In genomic region chr1:22805672-22806038, GRCh38 we compare ENCODE assay signal across 23 cellular contexts.
DNase-seq lines count a peak whose midpoint lies in the region; ATAC-seq and TF ChIP-seq lines count a peak whose summit lies in the region.
"Had no signal": no experiment of that assay in that cellular context is flagged by ENCODE, and none has a peak within 500 bp of the region (broad histone marks: within the 10 kb centered on the region; RNA-seq: fewer than 3 reads in every experiment).

No MANE protein-coding gene starts in this region.

- H2BK120ac ChIP-seq in mesendoderm (ENCODE audit: low read depth, low read length) = no peak overlapping the region

- H3K4me1 ChIP-seq in mesendoderm (ENCODE audit: control insufficient read depth, low read depth, low read length) = no peaks in the 10 kb centered on the region
- H3K4me1 ChIP-seq: BE2C had no signal

- H3K23ac ChIP-seq in mesendoderm (ENCODE audit: low read length) = no peak overlapping the region

- no CpG with 5 or more reads among the region's 4 CpGs for WGBS in mesendoderm (ENCODE audit: extremely low coverage, insufficient coverage, low lambda C conversion rate)

- no peaks in the 10 kb centered on the region for H3K4me1 Mint-ChIP-seq in activated naive CD4-positive, alpha-beta T cell treated with anti-CD3 and anti-CD28 coated beads, Interleukin-2, amount 10 ng/mL, durations not matched to agents 7 days and 5 days
- peaks cover 33% of the 10 kb centered on the region for H3K4me1 Mint-ChIP-seq in WTC11
- no peaks in the 10 kb centered on the region for H3K4me1 Mint-ChIP-seq in T-helper 17 cell
- H3K4me1 Mint-ChIP-seq: activated CD4-positive, alpha-beta T cell treated with anti-CD3 and anti-CD28 coated beads for 36 hours had no signal

- no peak for TF ChIP-seq POLR2A in GM18505 (IDR thresholded peaks at IDR 0.05; ENCODE audit: borderline replicate concordance, extremely low read depth, insufficient read depth, insufficient read length)

- H2AK5ac ChIP-seq in mesendoderm (ENCODE audit: low read length) = no peak overlapping the region

- H3K56ac ChIP-seq in mesendoderm (ENCODE audit: low read length) = peak overlapping the region; percentile 25

- H3K27me3 ChIP-seq in mesendoderm (ENCODE audit: insufficient read depth, low read length, poor library complexity) = no peaks in the 10 kb centered on the region
- H3K27me3 ChIP-seq: BE2C, cardiac muscle cell, neutrophil had no signal

- peak overlapping the region; percentile 45 for H3K27ac Mint-ChIP-seq in activated naive CD4-positive, alpha-beta T cell treated with anti-CD3 and anti-CD28 coated beads, Interleukin-2, amount 10 ng/mL, durations not matched to agents 7 days and 5 days
- H3K27ac Mint-ChIP-seq in activated naive CD4-positive, alpha-beta T cell treated with anti-CD3 and anti-CD28 coated beads, Interleukin-2, amount 50 U/mL, for 72 hours = no peak overlapping the region
- H3K27ac Mint-ChIP-seq in WTC11 = peak overlapping the region; percentile 6; the same call in 1 of the 2 replicates
- H3K27ac Mint-ChIP-seq in T-helper 17 cell = no peak overlapping the region
- H3K27ac Mint-ChIP-seq: activated CD4-positive, alpha-beta T cell treated with anti-CD3 and anti-CD28 coated beads for 36 hours; T-helper 1 cell treated with Interleukin-12 subunit alpha and Interleukin-12 subunit beta and Interleukin-4 antibody, amounts not matched to agents 30 μg/mL and 1 μg/mL, for 36 hours had no signal

- H2BK15ac ChIP-seq in mesendoderm (replicated peaks; ENCODE audit: low read depth) = no peak overlapping the region

- H4K8ac ChIP-seq in mesendoderm (ENCODE audit: low read depth, low read length) = no peak overlapping the region

- DNase-seq in activated naive CD4-positive, alpha-beta T cell treated with anti-CD3 and anti-CD28 coated beads, Interleukin-2, amount 10 ng/mL, durations not matched to agents 7 days and 5 days = no peak
- DNase-seq in activated naive CD4-positive, alpha-beta T cell treated with anti-CD3 and anti-CD28 coated beads, Interleukin-2, amount 50 U/mL, for 72 hours (ENCODE audit: low spot score in 2 of 2) = no peak
- DNase-seq in WTC11 (ENCODE audit: low spot score) (no peak), mesendoderm (no peak), T-helper 17 cell (no peak)
- DNase-seq in stimulated activated CD8-positive, alpha-beta memory T cell treated with anti-CD3 and anti-CD28 coated beads, Interleukin-4, amount 100 ng/mL, for 48 hours = no peak
- DNase-seq: activated CD4-positive, alpha-beta T cell treated with anti-CD3 and anti-CD28 coated beads for 36 hours; activated naive CD4-positive, alpha-beta T cell; BE2C; dermis blood vessel endothelial cell; DMS79; GM23248; kidney glomerular epithelial cell; MV-4-11; NCI-H2029 treated with DMSO at 0.1 percent for 48 hours; NCI-H524 treated with DMSO at 0.1 percent for 48 hours; psoas muscle; RPMI8226 had no signal

- no peak overlapping the region for H3K4ac ChIP-seq in mesendoderm (ENCODE audit: low read depth, low read length)

- no peak overlapping the region for H4K5ac ChIP-seq in mesendoderm (ENCODE audit: low read length)

- POLR2A ChIA-PET in WTC11 (lab: Charles Lee) = interaction anchor here (0.6 to 1.0 kb wide), 3 partner anchors 17 to 21 kb away, joined by 3 read pairs; no protein-coding TSS in a partner anchor

- H3K79me2 ChIP-seq in mesendoderm (ENCODE audit: control insufficient read depth, insufficient read depth, low read length) = no peaks in the 10 kb centered on the region

- no peaks in the 10 kb centered on the region for H3K9me3 Mint-ChIP-seq in activated naive CD4-positive, alpha-beta T cell treated with anti-CD3 and anti-CD28 coated beads, Interleukin-2, amount 10 ng/mL, durations not matched to agents 7 days and 5 days
- no peaks in the 10 kb centered on the region for H3K9me3 Mint-ChIP-seq in activated naive CD4-positive, alpha-beta T cell treated with anti-CD3 and anti-CD28 coated beads, Interleukin-2, amount 50 U/mL, for 72 hours
- no peaks in the 10 kb centered on the region for H3K9me3 Mint-ChIP-seq in WTC11
- H3K9me3 Mint-ChIP-seq: T-helper 1 cell treated with Interleukin-12 subunit alpha and Interleukin-12 subunit beta and Interleukin-4 antibody, amounts not matched to agents 30 μg/mL and 1 μg/mL, for 36 hours had no signal

- no peak overlapping the region for H3K9ac ChIP-seq in mesendoderm (ENCODE audit: low read length)
- H3K9ac ChIP-seq: GM23248 had no signal

- no peaks in the 10 kb centered on the region for H3K79me1 ChIP-seq in mesendoderm (ENCODE audit: low read length)

- TF ChIP-seq CTCF in WTC11 (IDR thresholded peaks at IDR 0.05) = no peak

- ATAC-seq in activated naive CD4-positive, alpha-beta T cell treated with anti-CD3 and anti-CD28 coated beads, Interleukin-2, amount 50 U/mL, for 72 hours = no peak
- ATAC-seq in WTC11 = peak; percentile 35
- ATAC-seq in GM19324 (IDR thresholded peaks at IDR 0.05; ENCODE audit: low FRiP score, unreplicated experiment) = no peak
- ATAC-seq in GM18505 (IDR thresholded peaks at IDR 0.05; ENCODE audit: unreplicated experiment) = no peak
- no peak for ATAC-seq in T-helper 17 cell
- ATAC-seq: activated CD4-positive, alpha-beta T cell treated with anti-CD3 and anti-CD28 coated beads for 36 hours; psoas muscle had no signal

- H3K4me3 Mint-ChIP-seq in activated naive CD4-positive, alpha-beta T cell treated with anti-CD3 and anti-CD28 coated beads, Interleukin-2, amount 10 ng/mL, durations not matched to agents 7 days and 5 days = no peak overlapping the region
- no peak overlapping the region for H3K4me3 Mint-ChIP-seq in WTC11
- H3K4me3 Mint-ChIP-seq in T-helper 17 cell = no peak overlapping the region
- H3K4me3 Mint-ChIP-seq: activated CD4-positive, alpha-beta T cell treated with anti-CD3 and anti-CD28 coated beads for 36 hours; T-helper 1 cell treated with Interleukin-12 subunit alpha and Interleukin-12 subunit beta and Interleukin-4 antibody, amounts not matched to agents 30 μg/mL and 1 μg/mL, for 36 hours had no signal

- no peak overlapping the region for H3K18ac ChIP-seq in mesendoderm (ENCODE audit: low read length)

- H3K4me3 ChIP-seq in mesendoderm (ENCODE audit: low read length) = no peak overlapping the region
- H3K4me3 ChIP-seq: cardiac muscle cell, GM23248, psoas muscle had no signal

- CTCF ChIA-PET in activated naive CD4-positive, alpha-beta T cell treated with anti-CD3 and anti-CD28 coated beads, Interleukin-2, amount 10 ng/mL, durations not matched to agents 7 days and 5 days (lab: Charles Lee) = interaction anchor here (0.5 kb wide), 1 partner anchor 140 kb away, joined by 3 read pairs; no protein-coding TSS in a partner anchor
- CTCF ChIA-PET in WTC11 (lab: Charles Lee) = interaction anchor here (0.6 to 3.0 kb wide), 6 partner anchors 12 to 74 kb away, joined by 3 to 25 read pairs (median 4); no protein-coding TSS in a partner anchor

- H3K36me3 Mint-ChIP-seq in activated naive CD4-positive, alpha-beta T cell treated with anti-CD3 and anti-CD28 coated beads, Interleukin-2, amount 10 ng/mL, durations not matched to agents 7 days and 5 days = no peaks in the 10 kb centered on the region
- H3K36me3 Mint-ChIP-seq in activated naive CD4-positive, alpha-beta T cell treated with anti-CD3 and anti-CD28 coated beads, Interleukin-2, amount 50 U/mL, for 72 hours = no peaks in the 10 kb centered on the region
- H3K36me3 Mint-ChIP-seq in WTC11 (no peaks in the 10 kb centered on the region), T-helper 17 cell (ENCODE audit: low read depth) (no peaks in the 10 kb centered on the region)

- H3K4me2 ChIP-seq in mesendoderm (ENCODE audit: low read length) = no peak overlapping the region

- no peaks in the 10 kb centered on the region for H3K36me3 ChIP-seq in mesendoderm (ENCODE audit: control insufficient read depth, insufficient read depth, low read length)
- H3K36me3 ChIP-seq: BE2C, cardiac muscle cell, neutrophil had no signal

- H2BK5ac ChIP-seq in mesendoderm (ENCODE audit: low read length) = no peak overlapping the region

- H3K27me3 Mint-ChIP-seq in activated naive CD4-positive, alpha-beta T cell treated with anti-CD3 and anti-CD28 coated beads, Interleukin-2, amount 10 ng/mL, durations not matched to agents 7 days and 5 days = peaks cover 8% of the 10 kb centered on the region
- H3K27me3 Mint-ChIP-seq in WTC11 (ENCODE audit: low read depth) (no peaks in the 10 kb centered on the region), T-helper 17 cell (peaks cover 40% of the 10 kb centered on the region)
- H3K27me3 Mint-ChIP-seq: activated CD4-positive, alpha-beta T cell treated with anti-CD3 and anti-CD28 coated beads for 36 hours had no signal

- H3K9me3 ChIP-seq in T-helper 17 cell (ENCODE audit: control insufficient read depth, low read length, poor library complexity, severe bottlenecking) = no peaks in the 10 kb centered on the region
- H3K9me3 ChIP-seq: BE2C, neutrophil, psoas muscle had no signal

- H3K27ac ChIP-seq in mesendoderm (ENCODE audit: low read depth, low read length) = no peak overlapping the region
- H3K27ac ChIP-seq: cardiac muscle cell, GM23248, neutrophil, psoas muscle had no signal

TF ChIP-seq in WTC11, 78 proteins besides CTCF, POLR2A, EP300 and RAD21:
- TF ChIP-seq E2F4 (CRISPR knock-in tag; IDR thresholded peaks at IDR 0.05; ENCODE audit: borderline replicate concordance, low read depth) (no peak), ZNF416 (CRISPR knock-in tag; IDR thresholded peaks at IDR 0.05) (no peak), ZNF423 (CRISPR knock-in tag; IDR thresholded peaks at IDR 0.05) (peak; percentile 88)

Comparison
In these comparisons a context has a peak if more than half of its experiments do, and no peak if none do; other contexts are left out.
1. H3K27ac Mint-ChIP-seq: peak in activated naive CD4-positive, alpha-beta T cell treated with anti-CD3 and anti-CD28 coated beads, Interleukin-2, amount 10 ng/mL, durations not matched to agents 7 days and 5 days (single experiment) and WTC11 (single experiment); none in activated naive CD4-positive, alpha-beta T cell treated with anti-CD3 and anti-CD28 coated beads, Interleukin-2, amount 50 U/mL, for 72 hours (0 of 2) and T-helper 17 cell (single experiment).